ENCODE assay signal across 8 cellular contexts in the genomic region with DNA sequence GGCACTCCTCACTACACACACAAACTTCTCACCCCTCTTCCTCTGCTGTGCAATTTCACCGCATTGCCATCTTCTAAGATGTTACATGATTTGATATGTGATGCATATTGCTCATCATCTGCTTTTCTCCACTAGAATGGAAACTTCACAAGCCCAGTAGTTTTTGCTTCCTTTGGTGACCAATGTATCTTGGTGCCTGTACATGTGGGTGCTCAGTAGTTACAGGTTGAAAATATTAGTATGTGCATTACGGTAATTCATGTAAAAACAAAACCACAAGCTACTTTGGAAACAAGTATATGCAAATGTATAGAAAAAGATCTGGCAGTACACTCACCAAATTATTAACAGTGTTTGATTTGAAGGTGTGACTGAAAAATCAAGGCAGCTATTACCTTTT.
DNase-seq lines count a peak whose midpoint lies in the region; ATAC-seq and TF ChIP-seq lines count a peak whose summit lies in the region.
"Not testable (repeated sequence)": the region's sequence is repeated elsewhere in the genome, so short reads cannot be mapped to it uniquely, and the experiment has no call there.

No MANE protein-coding gene starts in this region.

- not testable (repeated sequence) for TF ChIP-seq POLR2A in GM18505 (IDR thresholded peaks at IDR 0.05; ENCODE audit: borderline replicate concordance, extremely low read depth, insufficient read depth, insufficient read length)

- ATAC-seq in GM18505 (IDR thresholded peaks at IDR 0.05; ENCODE audit: unreplicated experiment) (peak; percentile 50), GM18909 (IDR thresholded peaks at IDR 0.05; ENCODE audit: poor library complexity, unreplicated experiment) (peak; percentile 70), GM21367 (IDR thresholded peaks at IDR 0.05; ENCODE audit: unreplicated experiment) (peak; percentile 48), HG02623 (IDR thresholded peaks at IDR 0.05; ENCODE audit: unreplicated experiment) (peak; percentile 61), HG02981 (IDR thresholded peaks at IDR 0.05; ENCODE audit: unreplicated experiment) (peak; percentile 91), HG03378 (IDR thresholded peaks at IDR 0.05; ENCODE audit: unreplicated experiment) (peak; percentile 59)
- ATAC-seq in activated CD4-positive, CD25-positive, alpha-beta regulatory T cell treated with anti-CD3 and anti-CD28 coated beads, Interleukin-2, amount 50 U/mL, for 24 hours = peak; percentile 42 to 58
- peak; percentile 21 for ATAC-seq in stimulated activated effector memory CD8-positive, alpha-beta T cell treated with anti-CD3 and anti-CD28 coated beads, Interleukin-12 subunit alpha, Interleukin-12 subunit beta, amount 100 ng/mL, for 72 hours

- H3K4me3 Mint-ChIP-seq in stimulated activated effector memory CD8-positive, alpha-beta T cell treated with anti-CD3 and anti-CD28 coated beads, Interleukin-12 subunit alpha, Interleukin-12 subunit beta, amount 100 ng/mL, for 72 hours = not testable (repeated sequence)

- not testable (repeated sequence) for H3K4me1 Mint-ChIP-seq in stimulated activated effector memory CD8-positive, alpha-beta T cell treated with anti-CD3 and anti-CD28 coated beads, Interleukin-12 subunit alpha, Interleukin-12 subunit beta, amount 100 ng/mL, for 72 hours

- H3K36me3 Mint-ChIP-seq in stimulated activated effector memory CD8-positive, alpha-beta T cell treated with anti-CD3 and anti-CD28 coated beads, Interleukin-12 subunit alpha, Interleukin-12 subunit beta, amount 100 ng/mL, for 72 hours = not testable (repeated sequence)

- peaks cover 16% of the 10 kb centered on the region for H3K9me3 Mint-ChIP-seq in stimulated activated effector memory CD8-positive, alpha-beta T cell treated with anti-CD3 and anti-CD28 coated beads, Interleukin-12 subunit alpha, Interleukin-12 subunit beta, amount 100 ng/mL, for 72 hours

- DNase-seq in stimulated activated effector memory CD8-positive, alpha-beta T cell treated with anti-CD3 and anti-CD28 coated beads, Interleukin-12 subunit alpha, Interleukin-12 subunit beta, amount 100 ng/mL, for 72 hours (ENCODE audit: low spot score in 2 of 2) = not testable (repeated sequence)

- not testable (repeated sequence) for H3K27ac Mint-ChIP-seq in stimulated activated effector memory CD8-positive, alpha-beta T cell treated with anti-CD3 and anti-CD28 coated beads, Interleukin-12 subunit alpha, Interleukin-12 subunit beta, amount 100 ng/mL, for 72 hours

Comparison
In these comparisons a context has a peak if more than half of its experiments do, and no peak if none do; other contexts are left out.
1. ATAC-seq: peak in every context shown above with its lines; median percentile 91 in HG02981; 70 in GM18909; 61 in HG02623; 59 in HG03378; 50 in GM18505; 50 in activated CD4-positive, CD25-positive, alpha-beta regulatory T cell treated with anti-CD3 and anti-CD28 coated beads, Interleukin-2, amount 50 U/mL, for 24 hours; 48 in GM21367; 21 in stimulated activated effector memory CD8-positive, alpha-beta T cell treated with anti-CD3 and anti-CD28 coated beads, Interleukin-12 subunit alpha, Interleukin-12 subunit beta, amount 100 ng/mL, for 72 hours.